1 cellular context compared by ENCODE assay signal in genomic region chr10:43256531-43257209, GRCh38.
TF ChIP-seq lines count a peak whose summit lies in the region.

No MANE protein-coding gene starts in this region.

TF ChIP-seq in GM23338, 12 proteins besides CTCF, POLR2A, EP300 and RAD21 (continued from another document):
- TF ChIP-seq ZNF462 (CRISPR knock-in tag; IDR thresholded peaks at IDR 0.05) (no peak), POLR2AphosphoS5 (IDR thresholded peaks at IDR 0.05; ENCODE audit: low read depth) (no peak)
